Comparison of ENCODE assay signal across 17 cellular contexts in genomic region chr4:20044936-20045335, GRCh38.
A peak's percentile ranks its signal among the peaks of the same experiment; 100 is the strongest.
DNase-seq lines count a peak whose midpoint lies in the region; ATAC-seq and TF ChIP-seq lines count a peak whose summit lies in the region.
"Had no signal": no experiment of that assay in that cellular context is flagged by ENCODE, and none has a peak within 500 bp of the region (broad histone marks: within the 10 kb centered on the region; RNA-seq: fewer than 3 reads in every experiment).

No MANE protein-coding gene starts in this region.

- H2AFZ ChIP-seq in PC-3 (ENCODE audit: low read length), result no peak overlapping the region
- H2AFZ ChIP-seq: GM23338 had no signal

- no peaks in the 10 kb centered on the region for H3K36me3 ChIP-seq in PC-3 (ENCODE audit: low read depth, low read length)
- H3K36me3 ChIP-seq: BLaER1 had no signal

- H3F3A ChIP-seq in PC-3 (ENCODE audit: low read length, unreplicated experiment), result no peaks in the 10 kb centered on the region

- H3K27me3 ChIP-seq in PC-3 (ENCODE audit: low read length), result no peaks in the 10 kb centered on the region
- H3K27me3 ChIP-seq: BLaER1 had no signal

- H3K79me2 ChIP-seq in PC-3 (ENCODE audit: low read length), result no peaks in the 10 kb centered on the region

- H3K9me2 ChIP-seq in PC-3 (replicated peaks; ENCODE audit: low read length), result no peaks in the 10 kb centered on the region

- no TSS peak for BruUV-seq in PC-3 (replicated peaks; lab: Mats Ljungman, UMichigan)

- no peaks in the 10 kb centered on the region for H4K20me1 ChIP-seq in PC-3 (ENCODE audit: low read length)
- H4K20me1 ChIP-seq: BLaER1 had no signal

- DNase-seq in COLO829 (ENCODE audit: low spot score) (peak; percentile 50), PC-3 (no peak), epidermal melanocyte (ENCODE audit: insufficient read length, low spot score) (peak; percentile 20), pons (ENCODE audit: low spot score) (peak; percentile 23), NCI-H2081 (lab: John Stamatoyannopoulos, UW) (no peak), posterior vena cava (ENCODE audit: low spot score) (no peak)
- DNase-seq: 8988T; AML-193; Calu3; CD4-positive, CD25-positive, alpha-beta regulatory T cell; DMS79; H7 had no signal

- TF ChIP-seq POLR2A in GM18505 (IDR thresholded peaks at IDR 0.05; ENCODE audit: borderline replicate concordance, extremely low read depth, insufficient read depth, insufficient read length), result no peak

- H3K9me3 ChIP-seq in PC-3 (ENCODE audit: low read length), result no peaks in the 10 kb centered on the region
- H3K9me3 ChIP-seq: BLaER1 had no signal

- CTCF ChIA-PET in PC-3 (lab: Charles Lee), result no interaction called here

- no peak overlapping the region for H3K27ac ChIP-seq in PC-3 (ENCODE audit: low read length)
- H3K27ac ChIP-seq: BLaER1, HL-60 had no signal

- H3K4me2 ChIP-seq in PC-3 (ENCODE audit: low read length), result peak overlapping the region; percentile 40
- H3K4me2 ChIP-seq: BLaER1, GM23338 had no signal

- TF ChIP-seq CTCF in PC-3 (conservative IDR thresholded peaks at IDR 0.05; ENCODE audit: low read depth, low read length), result no peak

- H3K9ac ChIP-seq in PC-3 (ENCODE audit: low read length), result no peak overlapping the region
- H3K9ac ChIP-seq: BLaER1 had no signal

- no peak overlapping the region for H3K4me3 ChIP-seq in PC-3 (ENCODE audit: low read length)
- H3K4me3 ChIP-seq: BLaER1, GM12878, GM23338 had no signal

- POLR2A ChIA-PET in PC-3 (lab: Charles Lee; ENCODE audit: unreplicated experiment), result no interaction called here

- intact Hi-C loops in PC-3 (cut with micrococcal nuclease) (no loop called here), posterior vena cava (cut with DNase I) (no loop called here)

- no peak for ATAC-seq in PC-3
- no peak for ATAC-seq in GM18505 (IDR thresholded peaks at IDR 0.05; ENCODE audit: unreplicated experiment)
- ATAC-seq: GM12878, GM23338 had no signal

- peaks cover 21% of the 10 kb centered on the region for H3K4me1 ChIP-seq in PC-3 (ENCODE audit: insufficient read depth, low read length)
- H3K4me1 ChIP-seq: BLaER1 had no signal

Comparison
In these comparisons a context has a peak if more than half of its experiments do, and no peak if none do; other contexts are left out.
1. DNase-seq: peak in COLO829 (single experiment), epidermal melanocyte (single experiment) and pons (single experiment); none in PC-3 (single experiment), NCI-H2081 (0 of 2) and posterior vena cava (single experiment).